ENCODE assay signal across 8 cellular contexts in genomic region chr1:143729451-143730111, GRCh38.
DNase-seq lines count a peak whose midpoint lies in the region; ATAC-seq and TF ChIP-seq lines count a peak whose summit lies in the region.
"Not testable (repeated sequence)": the region's sequence is repeated elsewhere in the genome, so short reads cannot be mapped to it uniquely, and the experiment has no call there.

No MANE protein-coding gene starts in this region.

- CTCF ChIA-PET in HEK293 (lab: Yijun Ruan, JAX), result not testable (repeated sequence)

- not testable (repeated sequence) for H3K36me3 ChIP-seq in ACC112 (ENCODE audit: insufficient read depth, low read length); HEK293 (ENCODE audit: control insufficient read depth in 2 of 2, insufficient read depth in 1 of 2, low read length in 2 of 2); left ventricle myocardium inferior; gastrocnemius medialis

- in situ Hi-C loops in gastrocnemius medialis (cut with MboI; ENCODE audit: low sequenced_read_pairs in 4 of 4), result not testable (repeated sequence)

- not testable (repeated sequence) for H3K4me3 Mint-ChIP-seq in activated naive CD8-positive, alpha-beta T cell treated with anti-CD3 and anti-CD28 coated beads for 36 hours

- not testable (repeated sequence) for H3K27me3 ChIP-seq in ACC112 (ENCODE audit: insufficient read depth, low read length); gastrocnemius medialis
- H3K27me3 ChIP-seq in left ventricle myocardium inferior (ENCODE audit: low read depth), result peaks cover 73% of the 10 kb centered on the region

- not testable (repeated sequence) for H3K4me3 ChIP-seq in ACC112 (ENCODE audit: low read depth, low read length); HEK293 (ENCODE audit: low read depth, low read length); gastrocnemius medialis
- peak overlapping the region; percentile 27 for H3K4me3 ChIP-seq in left ventricle myocardium inferior

- not testable (repeated sequence) for H3K79me2 ChIP-seq in ACC112 (ENCODE audit: control insufficient read depth, insufficient read depth, low read length, unreplicated experiment)

- H3K9me3 ChIP-seq in HEK293 (ENCODE audit: control insufficient read depth, insufficient read depth, low read depth, low read length); left ventricle myocardium inferior (replicated peaks); gastrocnemius medialis: not testable (repeated sequence)

- H3K4me1 Mint-ChIP-seq in activated naive CD8-positive, alpha-beta T cell treated with anti-CD3 and anti-CD28 coated beads for 36 hours, result not testable (repeated sequence)

- intact Hi-C loops in left ventricle myocardium inferior (cut with micrococcal nuclease); gastrocnemius medialis (cut with DNase I; ENCODE audit: low total_unique reads): not testable (repeated sequence)

- ATAC-seq in GM18873 (IDR thresholded peaks at IDR 0.05; ENCODE audit: low FRiP score, unreplicated experiment), result peak; percentile 42
- peak; percentile 53 for ATAC-seq in HG03442 (IDR thresholded peaks at IDR 0.05; ENCODE audit: unreplicated experiment)
- peak; percentile 68 to 91 for ATAC-seq in gastrocnemius medialis

- peak; percentile 21 for DNase-seq in SW480 (ENCODE audit: low spot score)
- peak; percentile 0 for DNase-seq in activated naive CD8-positive, alpha-beta T cell treated with anti-CD3 and anti-CD28 coated beads for 36 hours
- DNase-seq in left ventricle myocardium inferior, gastrocnemius medialis: not testable (repeated sequence)

- H3K9me3 Mint-ChIP-seq in activated naive CD8-positive, alpha-beta T cell treated with anti-CD3 and anti-CD28 coated beads for 36 hours, result not testable (repeated sequence)

- peaks cover 24% of the 10 kb centered on the region for H3K27me3 Mint-ChIP-seq in activated naive CD8-positive, alpha-beta T cell treated with anti-CD3 and anti-CD28 coated beads for 36 hours

- not testable (repeated sequence) for TF ChIP-seq CTCF in HEK293 (tag by site-specific recombination; IDR thresholded peaks at IDR 0.05); left ventricle myocardium inferior (IDR thresholded peaks at IDR 0.05; ENCODE audit: borderline replicate concordance); gastrocnemius medialis (IDR thresholded peaks at IDR 0.05 in 4 of 5, conservative IDR thresholded peaks at IDR 0.05 in 1 of 5)

- H3K27ac ChIP-seq in ACC112 (ENCODE audit: low read depth, low read length) (peak overlapping the region; percentile 59), HEK293 (ENCODE audit: extremely low read depth, low read depth, low read length) (0 out of 2 replicates have a peak overlapping the region, but pooled peaks have one; percentile 24)
- H3K27ac ChIP-seq in left ventricle myocardium inferior (replicated peaks); gastrocnemius medialis: not testable (repeated sequence)

- H2AFZ ChIP-seq in ACC112 (ENCODE audit: low read length, unreplicated experiment), result not testable (repeated sequence)

- peak overlapping the region; percentile 67 for H3K27ac Mint-ChIP-seq in activated naive CD8-positive, alpha-beta T cell treated with anti-CD3 and anti-CD28 coated beads for 36 hours

- POLR2A ChIA-PET in HEK293 (lab: Yijun Ruan, JAX), result interaction anchor here (0.7 to 1.2 kb wide), 2 partner anchors 9 to 17 kb away, joined by 5 to 6 read pairs; no protein-coding TSS in a partner anchor

- not testable (repeated sequence) for H3K4me1 ChIP-seq in ACC112 (ENCODE audit: control insufficient read depth, insufficient read depth, low read length, unreplicated experiment); HEK293 (ENCODE audit: control insufficient read depth, insufficient read depth, low read length); left ventricle myocardium inferior; gastrocnemius medialis

- TF ChIP-seq POLR2A in gastrocnemius medialis (IDR thresholded peaks at IDR 0.05), result not testable (repeated sequence)

- H3K36me3 Mint-ChIP-seq in activated naive CD8-positive, alpha-beta T cell treated with anti-CD3 and anti-CD28 coated beads for 36 hours, result not testable (repeated sequence)
